ENCODE assay signal across 8 cellular contexts in genomic region chr1:202571719-202572339, GRCh38.
DNase-seq lines count a peak whose midpoint lies in the region; ATAC-seq and TF ChIP-seq lines count a peak whose summit lies in the region.

No MANE protein-coding gene starts in this region.

- intact Hi-C loops in breast epithelium (cut with DNase I; ENCODE audit: low total_unique reads) = no loop called here

- peaks cover 0 to 10% of the 10 kb centered on the region in 2 donors for H3K4me1 ChIP-seq in breast epithelium

- no peaks in the 10 kb centered on the region for H3K9me3 ChIP-seq in breast epithelium

- H3K36me3 ChIP-seq in breast epithelium = no peaks in the 10 kb centered on the region

- H3K27me3 ChIP-seq in breast epithelium = no peaks in the 10 kb centered on the region

- no peaks in the 10 kb centered on the region for H3K4me1 Mint-ChIP-seq in stimulated activated effector memory CD8-positive, alpha-beta T cell treated with anti-CD3 and anti-CD28 coated beads, Interleukin-12 subunit alpha, Interleukin-12 subunit beta, amount 100 ng/mL, for 72 hours

- no peak for TF ChIP-seq POLR2A in breast epithelium (IDR thresholded peaks at IDR 0.05)

- no peak overlapping the region for H3K27ac ChIP-seq in breast epithelium

- TF ChIP-seq CTCF in breast epithelium (IDR thresholded peaks at IDR 0.05) = peak; percentile 9 to 55 (median 42)

- H3K4me3 Mint-ChIP-seq in stimulated activated effector memory CD8-positive, alpha-beta T cell treated with anti-CD3 and anti-CD28 coated beads, Interleukin-12 subunit alpha, Interleukin-12 subunit beta, amount 100 ng/mL, for 72 hours = no peak overlapping the region

- DNase-seq in AG08395 (ENCODE audit: low spot score) = peak; percentile 47
- peak; percentile 45 for DNase-seq in GM03348 (ENCODE audit: low spot score)
- DNase-seq in NCI-H69 (lab: John Stamatoyannopoulos, UW) = peak; percentile 61
- DNase-seq in breast epithelium (ENCODE audit: low spot score in 2 of 2) = no peak
- peak; percentile 47 for DNase-seq in midbrain (lab: John Stamatoyannopoulos, UW)
- DNase-seq in stimulated activated effector memory CD8-positive, alpha-beta T cell treated with anti-CD3 and anti-CD28 coated beads, Interleukin-12 subunit alpha, Interleukin-12 subunit beta, amount 100 ng/mL, for 72 hours (ENCODE audit: low spot score in 2 of 2) = no peak
- no peak for DNase-seq in SK-N-DZ (ENCODE audit: low spot score)

- no peaks in the 10 kb centered on the region for H3K36me3 Mint-ChIP-seq in stimulated activated effector memory CD8-positive, alpha-beta T cell treated with anti-CD3 and anti-CD28 coated beads, Interleukin-12 subunit alpha, Interleukin-12 subunit beta, amount 100 ng/mL, for 72 hours

- H3K27ac Mint-ChIP-seq in stimulated activated effector memory CD8-positive, alpha-beta T cell treated with anti-CD3 and anti-CD28 coated beads, Interleukin-12 subunit alpha, Interleukin-12 subunit beta, amount 100 ng/mL, for 72 hours = no peak overlapping the region

- ATAC-seq in stimulated activated effector memory CD8-positive, alpha-beta T cell treated with anti-CD3 and anti-CD28 coated beads, Interleukin-12 subunit alpha, Interleukin-12 subunit beta, amount 100 ng/mL, for 72 hours = no peak
- ATAC-seq in HG02870 (IDR thresholded peaks at IDR 0.05; ENCODE audit: unreplicated experiment) = no peak

- no peak overlapping the region for H3K4me3 ChIP-seq in breast epithelium

- H3K9me3 Mint-ChIP-seq in stimulated activated effector memory CD8-positive, alpha-beta T cell treated with anti-CD3 and anti-CD28 coated beads, Interleukin-12 subunit alpha, Interleukin-12 subunit beta, amount 100 ng/mL, for 72 hours = no peaks in the 10 kb centered on the region

Comparison
In these comparisons a context has a peak if more than half of its experiments do, and no peak if none do; other contexts are left out.
1. DNase-seq: peak in AG08395 (single experiment), GM03348 (single experiment), NCI-H69 (single experiment) and midbrain (single experiment); none in breast epithelium (0 of 2), stimulated activated effector memory CD8-positive, alpha-beta T cell treated with anti-CD3 and anti-CD28 coated beads, Interleukin-12 subunit alpha, Interleukin-12 subunit beta, amount 100 ng/mL, for 72 hours (0 of 2) and SK-N-DZ (single experiment).